In the genomic region with DNA sequence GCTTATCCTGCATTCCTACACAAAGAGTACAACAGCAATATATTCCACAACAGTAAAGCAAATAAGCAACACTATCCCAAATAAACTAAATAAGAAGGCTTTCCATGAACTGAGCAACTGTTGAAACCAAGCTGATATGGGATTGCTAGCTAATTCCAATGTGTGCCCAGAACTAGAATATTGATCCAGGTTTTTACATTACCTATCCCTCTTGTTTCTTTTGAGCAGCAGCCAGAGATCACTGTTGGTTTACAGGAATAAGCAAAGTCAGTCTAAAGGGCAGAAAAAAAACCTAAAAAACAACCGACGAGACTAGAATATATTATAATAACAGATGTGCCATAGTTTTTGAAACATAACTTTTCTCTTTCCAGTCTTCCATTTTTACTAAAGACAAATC, we compare ENCODE assay signal across 32 cellular contexts. TPM values are rescaled to one million over a fixed set of nuclear protein-coding genes. Genes with fewer than 3 reads are reported as not detected.
DNase-seq lines count a peak whose midpoint lies in the region; ATAC-seq, FAIRE-seq and TF ChIP-seq lines count a peak whose summit lies in the region.
"Had no signal": no experiment of that assay in that cellular context is flagged by ENCODE, and none has a peak within 500 bp of the region (broad histone marks: within the 10 kb centered on the region; RNA-seq: fewer than 3 reads in every experiment).

No MANE protein-coding gene starts in this region.

- no peak for DNase-seq in epithelial cell of prostate (ENCODE audit: low read depth, low spot score)
- DNase-seq in HepG2 (ENCODE audit: low spot score) = peak; percentile 14
- DNase-seq in right lobe of liver = peak in 1 of 3 donors; percentile 51
- no peak for DNase-seq in ureter (ENCODE audit: low spot score)
- no peak for DNase-seq in activated CD4-positive, alpha-beta T cell treated with anti-CD3 and anti-CD28 coated beads, Interleukin-2, amount 10 ng/mL, durations not matched to agents 7 days and 5 days
- DNase-seq in activated naive CD4-positive, alpha-beta T cell (lab: John Stamatoyannopoulos, UW) = no peak
- DNase-seq: 8988T; ACHN; BE2C; C1 segment of cervical spinal cord; CD4-positive, alpha-beta memory T cell; CD4-positive, CD25-positive, alpha-beta regulatory T cell; CD8-positive, alpha-beta memory T cell; COR-L47; DMS 273 treated with DMSO at 0.1 percent for 48 hours; DMS153; DMS53; DMS79; DND-41; EL; GDM1 had no signal

- CTCF ChIA-PET in HepG2 (lab: Yijun Ruan, JAX; ENCODE audit: low intra/inter-chr PET ratio, low total read pairs) = no interaction called here
- CTCF ChIA-PET in activated CD4-positive, alpha-beta T cell treated with anti-CD3 and anti-CD28 coated beads, Interleukin-2, amount 10 ng/mL, durations not matched to agents 7 days and 5 days (lab: Charles Lee) = no interaction called here

- H3K27me3 ChIP-seq in HepG2 (ENCODE audit: control insufficient read depth in 1 of 2, insufficient read depth in 2 of 2, low read length in 2 of 2) (no peaks in the 10 kb centered on the region), right lobe of liver (no peaks in the 10 kb centered on the region)
- H3K27me3 ChIP-seq: BE2C, BLaER1 had no signal

- 12% methylated on average over 2 of the region's 2 CpGs for WGBS in HepG2 (ENCODE audit: low lambda C conversion rate)
- WGBS in right lobe of liver (ENCODE audit: insufficient coverage, low coverage, low lambda C conversion rate, missing lambda C conversion rate) = 6% methylated on average over 2 of the region's 2 CpGs

- H3K79me2 ChIP-seq in HepG2 (ENCODE audit: insufficient read depth, low read length) = no peaks in the 10 kb centered on the region

- no peak overlapping the region for H3K4me3 Mint-ChIP-seq in activated CD4-positive, alpha-beta T cell treated with anti-CD3 and anti-CD28 coated beads, Interleukin-2, amount 10 ng/mL, durations not matched to agents 7 days and 5 days
- H3K4me3 Mint-ChIP-seq: CD14-positive monocyte; CD4-positive, alpha-beta memory T cell; CD4-positive, CD25-positive, alpha-beta regulatory T cell; CD8-positive, alpha-beta memory T cell had no signal

- no peak for TF ChIP-seq POLR2A in HepG2 (IDR thresholded peaks at IDR 0.05; ENCODE audit: insufficient read depth in 1 of 2, low read depth in 2 of 2, low read length in 2 of 2)
- TF ChIP-seq POLR2A in right lobe of liver (IDR thresholded peaks at IDR 0.05) = no peak

- H3K4me2 ChIP-seq in HepG2 (ENCODE audit: low read depth, low read length) = no peak overlapping the region
- H3K4me2 ChIP-seq: BLaER1 had no signal

- H3K27ac ChIP-seq in epithelial cell of prostate (peak overlapping the region; percentile 12), HepG2 (ENCODE audit: extremely low read length, insufficient read depth, low read length) (peak overlapping the region; percentile 37), right lobe of liver (peak overlapping the region; percentile 9 to 77 (median 73))
- H3K27ac ChIP-seq: BLaER1 had no signal

- H3K36me3 Mint-ChIP-seq in activated CD4-positive, alpha-beta T cell treated with anti-CD3 and anti-CD28 coated beads, Interleukin-2, amount 10 ng/mL, durations not matched to agents 7 days and 5 days (ENCODE audit: low read depth) = no peaks in the 10 kb centered on the region
- H3K36me3 Mint-ChIP-seq: CD14-positive monocyte; CD4-positive, alpha-beta memory T cell; CD4-positive, CD25-positive, alpha-beta regulatory T cell had no signal

- H3K27ac Mint-ChIP-seq in activated CD4-positive, alpha-beta T cell treated with anti-CD3 and anti-CD28 coated beads, Interleukin-2, amount 10 ng/mL, durations not matched to agents 7 days and 5 days = no peak overlapping the region
- H3K27ac Mint-ChIP-seq: CD14-positive monocyte; CD4-positive, alpha-beta memory T cell; CD4-positive, CD25-positive, alpha-beta regulatory T cell; CD8-positive, alpha-beta memory T cell had no signal

- peak; percentile 79 for ATAC-seq in HepG2
- ATAC-seq in right lobe of liver = peak; percentile 86 to 94 (median 88)
- ATAC-seq in HG02798 (IDR thresholded peaks at IDR 0.05; ENCODE audit: poor library complexity, unreplicated experiment) = no peak
- ATAC-seq: GM12878 had no signal

- H3K27me3 Mint-ChIP-seq in activated CD4-positive, alpha-beta T cell treated with anti-CD3 and anti-CD28 coated beads, Interleukin-2, amount 10 ng/mL, durations not matched to agents 7 days and 5 days = no peaks in the 10 kb centered on the region
- H3K27me3 Mint-ChIP-seq: CD4-positive, CD25-positive, alpha-beta regulatory T cell had no signal

- H3K9ac ChIP-seq in HepG2 (ENCODE audit: insufficient read depth, low read depth, low read length) = no peak overlapping the region
- H3K9ac ChIP-seq: BLaER1 had no signal

- no peaks in the 10 kb centered on the region for H4K20me1 ChIP-seq in HepG2 (ENCODE audit: insufficient read depth, low read length)
- H4K20me1 ChIP-seq: BLaER1 had no signal

- TF ChIP-seq RAD21 in HepG2 (CRISPR knock-in tag; IDR thresholded peaks at IDR 0.05) = no peak

- BruUV-seq in HepG2 (replicated peaks; lab: Mats Ljungman, UMichigan) = no TSS peak

- peaks cover 6% of the 10 kb centered on the region for H3K9me3 Mint-ChIP-seq in activated CD4-positive, alpha-beta T cell treated with anti-CD3 and anti-CD28 coated beads, Interleukin-2, amount 10 ng/mL, durations not matched to agents 7 days and 5 days

- POLR2A ChIA-PET in HepG2 (lab: Yijun Ruan, JAX) = interaction anchor here (0.7 to 2.1 kb wide), 6 partner anchors 10 to 237 kb away, joined by 3 to 18 read pairs (median 6); a partner anchor contains a TSS
- POLR2A ChIA-PET in activated CD4-positive, alpha-beta T cell treated with anti-CD3 and anti-CD28 coated beads, Interleukin-2, amount 10 ng/mL, durations not matched to agents 7 days and 5 days (lab: Charles Lee) = no interaction called here

- H3K36me3 ChIP-seq in HepG2 (replicated peaks in 1 of 2; ENCODE audit: control insufficient read depth in 1 of 2, insufficient read depth in 2 of 2, low read length in 2 of 2) (no peaks in the 10 kb centered on the region), right lobe of liver (no peaks in the 10 kb centered on the region)
- H3K36me3 ChIP-seq: BE2C, BLaER1 had no signal

- H3K4me1 ChIP-seq in HepG2 (ENCODE audit: insufficient read depth, low read length) = peaks cover 34% of the 10 kb centered on the region
- peaks cover 0 to 40% (median 12%) of the 10 kb centered on the region in 4 donors for H3K4me1 ChIP-seq in right lobe of liver
- H3K4me1 ChIP-seq: BE2C, BLaER1 had no signal

- no peak overlapping the region for H2AFZ ChIP-seq in HepG2 (ENCODE audit: low read length)

- in situ Hi-C loops in HepG2 (cut with HindIII; ENCODE audit: extremely low pct_ligation_motif_present, low pct_unique_long_range_greater_than_20kb) = no loop called here

- intact Hi-C loops in HepG2 (cut with micrococcal nuclease; ENCODE audit: unreplicated experiment) (no loop called here), right lobe of liver (cut with DNase I) (no loop called here)

- TF ChIP-seq CTCF in HepG2 (CRISPR knock-in tag; IDR thresholded peaks at IDR 0.05) (no peak), right lobe of liver (IDR thresholded peaks at IDR 0.05) (no peak)

- H3K4me1 Mint-ChIP-seq in activated CD4-positive, alpha-beta T cell treated with anti-CD3 and anti-CD28 coated beads, Interleukin-2, amount 10 ng/mL, durations not matched to agents 7 days and 5 days = no peaks in the 10 kb centered on the region
- H3K4me1 Mint-ChIP-seq: CD14-positive monocyte; CD4-positive, alpha-beta memory T cell; CD4-positive, CD25-positive, alpha-beta regulatory T cell; CD8-positive, alpha-beta memory T cell had no signal

- no peaks in the 10 kb centered on the region for H3K9me3 ChIP-seq in HepG2 (ENCODE audit: low read length)
- no peaks in the 10 kb centered on the region for H3K9me3 ChIP-seq in right lobe of liver
- H3K9me3 ChIP-seq: BE2C, BLaER1 had no signal

- TF ChIP-seq EP300 in HepG2 (IDR thresholded peaks at IDR 0.05; ENCODE audit: low read depth in 2 of 2, low read length in 2 of 2) (0 out of 4 replicates have a peak, but pooled peaks of 1 of the 2 experiments have one; percentile 26), HepG2 (CRISPR knock-in tag; IDR thresholded peaks at IDR 0.05; ENCODE audit: borderline replicate concordance) (no peak)

- FAIRE-seq in HepG2 (lab: Jason Lieb, UNC) = no peak
- FAIRE-seq: A204.1, GM12878, GM12892, GM18507 had no signal

- H3K4me3 ChIP-seq in HepG2 (replicated peaks in 1 of 3; ENCODE audit: insufficient read depth in 1 of 3, low read depth in 2 of 3, low read length in 3 of 3) (no peak overlapping the region), right lobe of liver (no peak overlapping the region)
- H3K4me3 ChIP-seq: BLaER1, GM12878 had no signal

RNA-seq across cellular contexts. Expression of a gene that starts 22.4 kb away (rescaled TPM):
- total RNA-seq in HepG2 (2016; rRNA removed; fragmentation: Illumina TruSeq; extraction: Trizol) (31.1 and 50.3 TPM in 2 replicates), right lobe of liver (100 to 1,000 TPM; 133 to 957 (median 467) TPM), ureter (1.6 TPM)
- 6.6 and 7.8 TPM in 2 replicates for total RNA-seq in HepG2 (2016; cell fraction: cytosol; rRNA removed; fragmentation: Illumina TruSeq; extraction: Trizol; ENCODE audit: low read depth)
- total RNA-seq in HepG2 (2016; cell fraction: insoluble cytoplasmic fraction; rRNA removed; fragmentation: Illumina TruSeq; extraction: Trizol) = 31.9 and 48.4 TPM in 2 replicates
- total RNA-seq in HepG2 (2016; cell fraction: membrane; rRNA removed; fragmentation: Illumina TruSeq; extraction: Trizol) = 13.2 and 14.5 TPM in 2 replicates
- total RNA-seq in HepG2 (2016; cell fraction: nucleus; rRNA removed; fragmentation: Illumina TruSeq; extraction: Trizol) = 14.8 and 21.7 TPM in 2 replicates
- 24.3 and 24.5 TPM in 2 replicates for polyA plus RNA-seq in HepG2 (2011; rRNA removed)
- polyA plus RNA-seq in HepG2 (2011; cell fraction: cytosol; rRNA removed) = 10.8 and 19.5 TPM in 2 replicates
- polyA plus RNA-seq in HepG2 (2011; cell fraction: nucleus; rRNA removed) = 6.5 and 12.0 TPM in 2 replicates
- 73.7 and 95.1 TPM in 2 replicates for polyA plus RNA-seq in HepG2 (2012)
- 5.1 and 5.7 TPM in 2 replicates for polyA plus RNA-seq in HepG2 (2016; cell fraction: cytosol; fragmentation: Illumina TruSeq; extraction: Trizol; ENCODE audit: low read depth)
- polyA plus RNA-seq in HepG2 (2016; cell fraction: insoluble cytoplasmic fraction; fragmentation: Illumina TruSeq; extraction: Trizol; ENCODE audit: low read depth) = 41.1 and 43.3 TPM in 2 replicates
- polyA plus RNA-seq in HepG2 (2016; cell fraction: membrane; fragmentation: Illumina TruSeq; extraction: Trizol; ENCODE audit: low read depth) = 9.5 and 9.6 TPM in 2 replicates
- polyA plus RNA-seq in HepG2 (2016; cell fraction: nucleus; fragmentation: Illumina TruSeq; extraction: Trizol; ENCODE audit: insufficient read depth, low read depth) = 22.6 and 23.2 TPM in 2 replicates
- polyA minus RNA-seq in HepG2 (2011; rRNA and poly(A)+ RNA removed; ENCODE audit: low replicate concordance) = 13.5 TPM in 1 of 2 replicates, not detected in the other
- polyA minus RNA-seq in HepG2 (2011; cell fraction: cytosol; rRNA and poly(A)+ RNA removed) = 10.0 and 13.9 TPM in 2 replicates
- 20.1 and 24.9 TPM in 2 replicates for polyA minus RNA-seq in HepG2 (2011; cell fraction: nucleus; rRNA and poly(A)+ RNA removed)
- total RNA-seq in activated CD4-positive, alpha-beta T cell treated with anti-CD3 and anti-CD28 coated beads, Interleukin-2, amount 10 ng/mL, durations not matched to agents 7 days and 5 days = not detected
- total RNA-seq: A673; CD4-positive, alpha-beta memory T cell; CD4-positive, CD25-positive, alpha-beta regulatory T cell; CD8-positive, alpha-beta memory T cell; Daoy; G401; GM12878 had no signal
- polyA plus RNA-seq: AG04450; CD14-positive monocyte; CD4-positive, alpha-beta memory T cell; CD4-positive, CD25-positive, alpha-beta regulatory T cell; CD8-positive, alpha-beta memory T cell; GM12878 had no signal

RNA-seq across cellular contexts. Expression of a gene that starts 52.5 kb away (rescaled TPM):
- total RNA-seq in HepG2 (2016; rRNA removed; fragmentation: Illumina TruSeq; extraction: Trizol) = 73.9 and 122 TPM in 2 replicates
- total RNA-seq in HepG2 (2016; cell fraction: cytosol; rRNA removed; fragmentation: Illumina TruSeq; extraction: Trizol; ENCODE audit: low read depth) = 7.7 and 8.5 TPM in 2 replicates
- 75.4 and 119 TPM in 2 replicates for total RNA-seq in HepG2 (2016; cell fraction: insoluble cytoplasmic fraction; rRNA removed; fragmentation: Illumina TruSeq; extraction: Trizol)
- 19.6 and 20.2 TPM in 2 replicates for total RNA-seq in HepG2 (2016; cell fraction: membrane; rRNA removed; fragmentation: Illumina TruSeq; extraction: Trizol)
- 50.8 and 57.3 TPM in 2 replicates for total RNA-seq in HepG2 (2016; cell fraction: nucleus; rRNA removed; fragmentation: Illumina TruSeq; extraction: Trizol)
- polyA plus RNA-seq in HepG2 (2011; rRNA removed) = 37.9 and 39.8 TPM in 2 replicates
- polyA plus RNA-seq in HepG2 (2011; cell fraction: cytosol; rRNA removed) = 22.0 and 34.5 TPM in 2 replicates
- polyA plus RNA-seq in HepG2 (2011; cell fraction: nucleus; rRNA removed) = 21.7 and 32.0 TPM in 2 replicates
- polyA plus RNA-seq in HepG2 (2012) = 70.0 and 98.0 TPM in 2 replicates
- polyA plus RNA-seq in HepG2 (2016; cell fraction: cytosol; fragmentation: Illumina TruSeq; extraction: Trizol; ENCODE audit: low read depth) = 8.1 and 8.8 TPM in 2 replicates
- 133 and 138 TPM in 2 replicates for polyA plus RNA-seq in HepG2 (2016; cell fraction: insoluble cytoplasmic fraction; fragmentation: Illumina TruSeq; extraction: Trizol; ENCODE audit: low read depth)
- 18.1 and 18.9 TPM in 2 replicates for polyA plus RNA-seq in HepG2 (2016; cell fraction: membrane; fragmentation: Illumina TruSeq; extraction: Trizol; ENCODE audit: low read depth)
- polyA plus RNA-seq in HepG2 (2016; cell fraction: nucleus; fragmentation: Illumina TruSeq; extraction: Trizol; ENCODE audit: insufficient read depth, low read depth) = 72.2 and 77.1 TPM in 2 replicates
- polyA minus RNA-seq in HepG2 (2011; rRNA and poly(A)+ RNA removed; ENCODE audit: low replicate concordance) = 23.1 TPM in 1 of 2 replicates, not detected in the other
- 35.0 and 36.5 TPM in 2 replicates for polyA minus RNA-seq in HepG2 (2011; cell fraction: cytosol; rRNA and poly(A)+ RNA removed)
- polyA minus RNA-seq in HepG2 (2011; cell fraction: nucleus; rRNA and poly(A)+ RNA removed) = 46.4 and 50.1 TPM in 2 replicates
- total RNA-seq in right lobe of liver = 100 to 1,000 TPM in 3 of 6 experiments, 10 to 100 TPM in 3; 73.9 to 213 (median 124) TPM
- 3.1 TPM for total RNA-seq in ureter
- not detected for total RNA-seq in activated CD4-positive, alpha-beta T cell treated with anti-CD3 and anti-CD28 coated beads, Interleukin-2, amount 10 ng/mL, durations not matched to agents 7 days and 5 days
- total RNA-seq: A673; CD4-positive, alpha-beta memory T cell; CD4-positive, CD25-positive, alpha-beta regulatory T cell; CD8-positive, alpha-beta memory T cell; Daoy; G401; GM12878 had no signal
- polyA plus RNA-seq: CD14-positive monocyte; CD4-positive, alpha-beta memory T cell; CD4-positive, CD25-positive, alpha-beta regulatory T cell; CD8-positive, alpha-beta memory T cell had no signal

Comparison
In these comparisons a context has a peak if more than half of its experiments do, and no peak if none do; other contexts are left out.
1. H3K27ac ChIP-seq: peak in every context shown above with its lines; median percentile 73 in right lobe of liver; 37 in HepG2; 12 in epithelial cell of prostate.